ENCODE assay signal across 1 cellular context in genomic region chr5:73369283-73369682, GRCh38.
TF ChIP-seq lines count a peak whose summit lies in the region.

No MANE protein-coding gene starts in this region.

TF ChIP-seq in IMR-90, 13 proteins besides CTCF, POLR2A, EP300 and RAD21 (continued from another document):
- no peak for TF ChIP-seq CEBPB (IDR thresholded peaks at IDR 0.05; ENCODE audit: low read depth, low read length)
- no peak for TF ChIP-seq MAZ (IDR thresholded peaks at IDR 0.05; ENCODE audit: borderline replicate concordance, low read depth, low read length)
- no peak for TF ChIP-seq ELK1 (IDR thresholded peaks at IDR 0.05; ENCODE audit: borderline replicate concordance, low read depth, low read length)
- TF ChIP-seq CHD1 (IDR thresholded peaks at IDR 0.05; ENCODE audit: low read depth, low read length): no peak
